20 cellular contexts compared by ENCODE assay signal in the genomic region with DNA sequence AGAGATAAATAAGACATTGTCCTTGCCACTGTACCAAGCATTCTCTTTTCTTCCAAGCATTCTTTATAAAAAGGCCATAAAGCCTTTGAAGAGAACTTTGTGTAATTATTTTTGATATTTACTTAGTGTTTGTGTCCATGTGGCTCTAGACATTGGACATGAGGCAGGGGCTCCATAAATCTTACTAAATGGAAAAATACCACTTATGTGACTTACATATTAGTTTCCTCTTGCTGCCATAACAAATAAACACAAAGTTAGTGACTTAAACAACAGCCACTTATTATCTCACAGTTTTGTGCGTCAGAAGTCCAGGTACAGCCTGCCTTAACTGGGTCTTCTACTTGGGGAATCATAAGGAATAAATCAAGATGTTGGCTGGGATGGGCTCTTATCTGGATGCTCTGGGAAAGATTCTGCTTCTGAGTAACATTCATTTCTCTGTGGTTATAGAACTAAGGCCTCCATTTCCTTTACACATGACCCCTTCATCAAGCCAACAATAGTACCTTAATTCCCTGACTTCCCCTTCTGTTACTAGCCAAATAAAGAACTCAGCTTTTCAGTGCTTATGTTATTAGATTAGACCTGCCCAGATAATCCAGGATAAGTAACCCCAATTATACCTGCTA.
DNase-seq lines count a peak whose midpoint lies in the region; ATAC-seq and TF ChIP-seq lines count a peak whose summit lies in the region.
"Had no signal": no experiment of that assay in that cellular context is flagged by ENCODE, and none has a peak within 500 bp of the region (broad histone marks: within the 10 kb centered on the region; RNA-seq: fewer than 3 reads in every experiment).

No MANE protein-coding gene starts in this region.

- DNase-seq in HCEC 1CT: peak; percentile 15
- DNase-seq in RWPE2 (ENCODE audit: low spot score): no peak
- DNase-seq in fibroblast of mammary gland (ENCODE audit: low read depth): peak; percentile 8
- peak; percentile 48 for DNase-seq in retinal pigment epithelial cell (ENCODE audit: low read depth)
- no peak for DNase-seq in NCI-H1105 treated with DMSO at 0.1 percent for 48 hours (lab: John Stamatoyannopoulos, UW)
- no peak for DNase-seq in NCI-H187 (lab: John Stamatoyannopoulos, UW)
- DNase-seq: activated CD4-positive, alpha-beta memory T cell treated with anti-CD3 and anti-CD28 coated beads for 36 hours; activated CD8-positive, alpha-beta memory T cell treated with anti-CD3 and anti-CD28 coated beads, Interleukin-2, amount 50 U/mL, for 4 hours; activated naive CD4-positive, alpha-beta T cell treated with anti-CD3 and anti-CD28 coated beads, Interleukin-2, amount 50 U/mL, for 16 hours; amygdala; COR-L47; left ventricle myocardium superior; natural killer cell; NCI-H187 treated with DMSO at 0.1 percent for 48 hours; NCI-H2171 treated with DMSO at 0.1 percent for 48 hours; stimulated activated CD4-positive, alpha-beta T cell treated with anti-CD3 and anti-CD28 coated beads, Interleukin-2, amount 100 ng/mL, for 48 hours; T-helper 1 cell had no signal

- ATAC-seq in RWPE2 (ENCODE audit: low read depth): no peak
- ATAC-seq in HG02571 (IDR thresholded peaks at IDR 0.05; ENCODE audit: unreplicated experiment): no peak
- ATAC-seq: left ventricle myocardium superior, natural killer cell had no signal

- H3K4me3 ChIP-seq in RWPE2 (ENCODE audit: severe bottlenecking) (no peak overlapping the region), fibroblast of mammary gland (ENCODE audit: control insufficient read depth, low read depth, low read length) (no peak overlapping the region), retinal pigment epithelial cell (ENCODE audit: low read length) (no peak overlapping the region)
- H3K4me3 ChIP-seq: BLaER1 treated with 17β-estradiol and CSF1 and Interleukin-3, amounts not matched to agents 10 nM and 100 nM; tibial nerve had no signal

- H3K27me3 ChIP-seq in RWPE2 (ENCODE audit: insufficient read depth, poor library complexity, severe bottlenecking): no peaks in the 10 kb centered on the region
- H3K27me3 ChIP-seq: BLaER1 treated with 17β-estradiol and CSF1 and Interleukin-3, amounts not matched to agents 10 nM and 100 nM; tibial nerve had no signal

- H3K4me1 ChIP-seq in RWPE2 (ENCODE audit: insufficient read depth, poor library complexity, severe bottlenecking): peaks cover 6% of the 10 kb centered on the region
- H3K4me1 ChIP-seq: BLaER1 treated with 17β-estradiol and CSF1 and Interleukin-3, amounts not matched to agents 10 nM and 100 nM; tibial nerve had no signal

- H3K36me3 ChIP-seq in RWPE2 (ENCODE audit: low read depth): no peaks in the 10 kb centered on the region
- H3K36me3 ChIP-seq: BLaER1 treated with 17β-estradiol and CSF1 and Interleukin-3, amounts not matched to agents 10 nM and 100 nM; tibial nerve had no signal

- no peak for TF ChIP-seq CTCF in RWPE2 (IDR thresholded peaks at IDR 0.05; ENCODE audit: poor library complexity, severe bottlenecking)
- no peak for TF ChIP-seq CTCF in fibroblast of mammary gland (conservative IDR thresholded peaks at IDR 0.05; ENCODE audit: control insufficient read depth, insufficient read depth, low read depth, low read length)
- TF ChIP-seq CTCF in retinal pigment epithelial cell (conservative IDR thresholded peaks at IDR 0.05; ENCODE audit: low read depth, low read length): no peak

- H3K9me3 ChIP-seq in RWPE2 (ENCODE audit: severe bottlenecking): no peaks in the 10 kb centered on the region

- H3K27ac ChIP-seq in RWPE2 (ENCODE audit: poor library complexity, severe bottlenecking): peak overlapping the region; percentile 23
- H3K27ac ChIP-seq: BLaER1 treated with 17β-estradiol and CSF1 and Interleukin-3, amounts not matched to agents 10 nM and 100 nM; tibial nerve had no signal

Comparison
In these comparisons a context has a peak if more than half of its experiments do, and no peak if none do; other contexts are left out.
1. DNase-seq: peak in HCEC 1CT (single experiment), fibroblast of mammary gland (single experiment) and retinal pigment epithelial cell (single experiment); none in RWPE2 (single experiment), NCI-H1105 treated with DMSO at 0.1 percent for 48 hours (single experiment) and NCI-H187 (0 of 2).